Comparison of ENCODE assay signal across 9 cellular contexts in genomic region chr4:73001885-73002284, GRCh38.
"Had no signal": no experiment of that assay in that cellular context is flagged by ENCODE, and none has a peak within 500 bp of the region (broad histone marks: within the 10 kb centered on the region; RNA-seq: fewer than 3 reads in every experiment).

No MANE protein-coding gene starts in this region.

- H3K4me3 ChIP-seq: HAP-1 had no signal

- H3K9me3 ChIP-seq: HAP-1 had no signal

- H3K4me1 ChIP-seq: HAP-1 had no signal

- ATAC-seq: HCT116, HepG2 had no signal

- H3K36me3 ChIP-seq: HAP-1 had no signal

- H3K27ac ChIP-seq: HL-60, KMS-11 had no signal

- DNase-seq: GOT3, H7, HFFc6, KBM-7 had no signal
